22 cellular contexts compared by ENCODE assay signal in the genomic region with DNA sequence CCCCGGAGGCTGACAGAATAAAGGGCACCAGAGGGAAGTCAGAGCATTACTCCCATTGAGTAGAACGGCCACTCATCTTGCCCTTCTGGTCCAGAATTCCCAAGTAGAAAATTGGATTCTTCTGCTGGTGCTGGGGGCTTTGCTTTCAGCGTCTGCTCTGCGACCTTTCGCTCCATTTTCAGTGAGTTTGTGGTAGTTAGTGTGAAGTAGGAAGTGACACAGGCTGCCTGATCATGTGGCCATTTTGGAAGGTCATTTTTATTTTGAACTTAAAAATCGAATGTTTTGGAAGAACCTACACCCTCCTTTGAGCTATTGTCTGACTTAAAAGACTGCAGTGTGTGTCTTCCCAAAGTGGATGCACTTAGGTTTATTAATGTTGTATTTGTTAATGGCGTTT.
"Had no signal": no experiment of that assay in that cellular context is flagged by ENCODE, and none has a peak within 500 bp of the region (broad histone marks: within the 10 kb centered on the region; RNA-seq: fewer than 3 reads in every experiment).

No MANE protein-coding gene starts in this region.

- ATAC-seq: body of pancreas, left colon, right cardiac atrium, T-helper 17 cell had no signal

- H3K4me3 Mint-ChIP-seq: activated B cell treated with CpG ODN at 0.5 μM for 24 hours; activated naive CD4-positive, alpha-beta T cell treated with anti-CD3 and anti-CD28 coated beads, Interleukin-2, amount 10 ng/mL, durations not matched to agents 7 days and 5 days; activated T-cell treated with anti-CD3 and anti-CD28 coated beads, Interleukin-2, amount 50 U/mL, for 24 hours; T-helper 17 cell had no signal

- H3K9me3 Mint-ChIP-seq: activated B cell treated with CpG ODN at 0.5 μM for 24 hours; activated naive CD4-positive, alpha-beta T cell treated with anti-CD3 and anti-CD28 coated beads, Interleukin-2, amount 10 ng/mL, durations not matched to agents 7 days and 5 days; activated T-cell treated with anti-CD3 and anti-CD28 coated beads, Interleukin-2, amount 50 U/mL, for 24 hours; naive B cell had no signal

- DNase-seq: activated B cell treated with CpG ODN at 0.5 μM for 24 hours; activated CD4-positive, alpha-beta T cell treated with anti-CD3 and anti-CD28 coated beads, Interleukin-2, amount 50 U/mL, for 4 hours; activated naive CD4-positive, alpha-beta T cell treated with anti-CD3 and anti-CD28 coated beads, Interleukin-2, amount 10 ng/mL, durations not matched to agents 7 days and 5 days; activated T-cell treated with anti-CD3 and anti-CD28 coated beads, Interleukin-2, amount 50 U/mL, for 24 hours; adrenal gland; body of pancreas; central memory CD4-positive, alpha-beta T cell; colonic mucosa; effector memory CD4-positive, alpha-beta T cell; foreskin melanocyte; left colon; naive B cell; right cardiac atrium; SJCRH30; stimulated activated CD4-positive, alpha-beta T cell treated with anti-CD3 and anti-CD28 coated beads, Interleukin-4, amount 100 ng/mL, for 24 hours; stimulated activated naive CD4-positive, alpha-beta T cell treated with Interleukin-2 at 50 U/mL for 16 hours; substantia nigra; T-helper 17 cell had no signal

- H3K27me3 Mint-ChIP-seq: activated B cell treated with CpG ODN at 0.5 μM for 24 hours; activated naive CD4-positive, alpha-beta T cell treated with anti-CD3 and anti-CD28 coated beads, Interleukin-2, amount 10 ng/mL, durations not matched to agents 7 days and 5 days; activated T-cell treated with anti-CD3 and anti-CD28 coated beads, Interleukin-2, amount 50 U/mL, for 24 hours; naive B cell; progenitor cell of endocrine pancreas; T-helper 17 cell had no signal

- H3K27me3 ChIP-seq: adrenal gland, body of pancreas, colonic mucosa, SJCRH30, tibial nerve had no signal

- H3K9me3 ChIP-seq: adrenal gland, body of pancreas, colonic mucosa, SJCRH30, tibial nerve had no signal

- H3K4me1 ChIP-seq: SJCRH30 had no signal

- H3K36me3 ChIP-seq: adrenal gland, colonic mucosa, tibial nerve had no signal

- H3K27ac Mint-ChIP-seq: activated B cell treated with CpG ODN at 0.5 μM for 24 hours; activated naive CD4-positive, alpha-beta T cell treated with anti-CD3 and anti-CD28 coated beads, Interleukin-2, amount 10 ng/mL, durations not matched to agents 7 days and 5 days; activated T-cell treated with anti-CD3 and anti-CD28 coated beads, Interleukin-2, amount 50 U/mL, for 24 hours; progenitor cell of endocrine pancreas; T-helper 17 cell had no signal

- H3K4me3 ChIP-seq: adrenal gland, body of pancreas, colonic mucosa, SJCRH30, skin epidermis, tibial nerve had no signal

- H3K27ac ChIP-seq: body of pancreas, colonic mucosa, epithelial cell of prostate, SJCRH30, skin epidermis, tibial nerve had no signal

- H3K36me3 Mint-ChIP-seq: naive B cell had no signal
